34 cellular contexts compared by ENCODE assay signal in genomic region chr1:187374130-187374529, GRCh38.
"Had no signal": no experiment of that assay in that cellular context is flagged by ENCODE, and none has a peak within 500 bp of the region (broad histone marks: within the 10 kb centered on the region; RNA-seq: fewer than 3 reads in every experiment).

No MANE protein-coding gene starts in this region.

- DNase-seq: activated CD4-positive, alpha-beta T cell treated with anti-CD3 and anti-CD28 coated beads, Interleukin-2, amount 10 ng/mL, durations not matched to agents 24 days and 14 days; activated CD4-positive, alpha-beta T cell treated with anti-CD3 and anti-CD28 coated beads, Interleukin-2, amount 50 U/mL, for 4 hours; activated CD8-positive, alpha-beta T cell treated with anti-CD3 and anti-CD28 coated beads for 36 hours; activated effector memory CD4-positive, alpha-beta T cell treated with anti-CD3 and anti-CD28 coated beads, Interleukin-2, amount 50 U/mL, for 16 hours; activated naive CD4-positive, alpha-beta T cell; activated naive CD4-positive, alpha-beta T cell treated with anti-CD3 and anti-CD28 coated beads, Interleukin-2, amount 50 U/mL, for 16 hours; activated naive CD8-positive, alpha-beta T cell treated with anti-CD3 and anti-CD28 coated beads for 36 hours; activated T-cell treated with anti-CD3 and anti-CD28 coated beads, Interleukin-2, amount 50 U/mL, for 1 hour; activated T-cell treated with anti-CD3 and anti-CD28 coated beads, Interleukin-2, amount 50 U/mL, for 72 hours; amniotic stem cell; aorta; brain microvascular endothelial cell; central memory CD4-positive, alpha-beta T cell; MM.1S; MV-4-11; NCI-H1092; NCI-H1436 treated with DMSO at 0.1 percent for 48 hours; NCI-H1694 treated with DMSO at 0.1 percent for 48 hours; NCI-H2029; NCI-H2107; NCI-H2171; NCI-H510A; NCI-H526; NCI-H748 treated with DMSO at 0.1 percent for 48 hours; NK-92 treated with Interleukin-12 subunit alpha and Interleukin-12 subunit beta, amount 100 ng/mL, for 24 hours; PC-9; SIG-M5; T-helper 1 cell; T-helper 2 cell; T-helper 9 cell; WERI-Rb-1 had no signal

- H3K4me3 ChIP-seq: PC-9 had no signal

- H3K4me1 Mint-ChIP-seq: activated CD4-positive, alpha-beta T cell treated with anti-CD3 and anti-CD28 coated beads, Interleukin-2, amount 10 ng/mL, durations not matched to agents 24 days and 14 days; activated naive CD8-positive, alpha-beta T cell treated with anti-CD3 and anti-CD28 coated beads for 36 hours; activated T-helper 17 cell treated with anti-CD3 and anti-CD28 coated beads, Interleukin-2, amount 50 U/mL, for 72 hours had no signal

- H3K4me2 ChIP-seq: KMS-11, PC-9 had no signal

- H3K9ac ChIP-seq: KMS-11 had no signal

- H3K27ac ChIP-seq: brain microvascular endothelial cell, KMS-11, PC-9, RWPE1, WERI-Rb-1 had no signal

- H3K27me3 Mint-ChIP-seq: activated CD4-positive, alpha-beta T cell treated with anti-CD3 and anti-CD28 coated beads, Interleukin-2, amount 10 ng/mL, durations not matched to agents 24 days and 14 days; activated CD8-positive, alpha-beta T cell treated with anti-CD3 and anti-CD28 coated beads for 36 hours; activated naive CD8-positive, alpha-beta T cell treated with anti-CD3 and anti-CD28 coated beads for 36 hours; activated T-helper 17 cell treated with anti-CD3 and anti-CD28 coated beads, Interleukin-2, amount 50 U/mL, for 72 hours had no signal

- H3K27ac Mint-ChIP-seq: activated CD4-positive, alpha-beta T cell treated with anti-CD3 and anti-CD28 coated beads, Interleukin-2, amount 10 ng/mL, durations not matched to agents 24 days and 14 days; activated CD8-positive, alpha-beta T cell treated with anti-CD3 and anti-CD28 coated beads for 36 hours; activated naive CD8-positive, alpha-beta T cell treated with anti-CD3 and anti-CD28 coated beads for 36 hours; activated T-cell treated with anti-CD3 and anti-CD28 coated beads, Interleukin-2, amount 50 U/mL, for 72 hours; activated T-helper 17 cell treated with anti-CD3 and anti-CD28 coated beads, Interleukin-2, amount 50 U/mL, for 72 hours had no signal

- H3K9me3 Mint-ChIP-seq: activated CD4-positive, alpha-beta T cell treated with anti-CD3 and anti-CD28 coated beads, Interleukin-2, amount 10 ng/mL, durations not matched to agents 24 days and 14 days had no signal

- H3K27me3 ChIP-seq: brain microvascular endothelial cell had no signal

- H3K36me3 ChIP-seq: brain microvascular endothelial cell, WERI-Rb-1 had no signal

- H3K36me3 Mint-ChIP-seq: activated naive CD8-positive, alpha-beta T cell treated with anti-CD3 and anti-CD28 coated beads for 36 hours had no signal

- H3K4me3 Mint-ChIP-seq: activated CD4-positive, alpha-beta T cell treated with anti-CD3 and anti-CD28 coated beads, Interleukin-2, amount 10 ng/mL, durations not matched to agents 24 days and 14 days; activated CD8-positive, alpha-beta T cell treated with anti-CD3 and anti-CD28 coated beads for 36 hours; activated naive CD8-positive, alpha-beta T cell treated with anti-CD3 and anti-CD28 coated beads for 36 hours; activated T-cell treated with anti-CD3 and anti-CD28 coated beads, Interleukin-2, amount 50 U/mL, for 72 hours; activated T-helper 17 cell treated with anti-CD3 and anti-CD28 coated beads, Interleukin-2, amount 50 U/mL, for 72 hours had no signal
